20 cellular contexts compared by ENCODE assay signal in genomic region chr3:191336833-191337232, GRCh38. TPM values are rescaled to one million over a fixed set of nuclear protein-coding genes. Genes with fewer than 3 reads are reported as not detected.
DNase-seq lines count a peak whose midpoint lies in the region; ATAC-seq and TF ChIP-seq lines count a peak whose summit lies in the region.
"Had no signal": no experiment of that assay in that cellular context is flagged by ENCODE, and none has a peak within 500 bp of the region (broad histone marks: within the 10 kb centered on the region; RNA-seq: fewer than 3 reads in every experiment).

No MANE protein-coding gene starts in this region.

- TF ChIP-seq EP300 in ovary (IDR thresholded peaks at IDR 0.05) (no peak), upper lobe of left lung (IDR thresholded peaks at IDR 0.05) (no peak)

- H3K36me3 ChIP-seq in ovary (no peaks in the 10 kb centered on the region), upper lobe of left lung (no peaks in the 10 kb centered on the region)
- H3K36me3 ChIP-seq: BLaER1, spleen had no signal

- 45 to 73% (median 58%) methylated on average over 2 of the region's 2 CpGs for WGBS in ovary, 3 donors
- WGBS in upper lobe of left lung, 2 donors = 76 to 78% methylated on average over 2 of the region's 2 CpGs

- H3K4me3 Mint-ChIP-seq in IgD-negative memory B cell = peak overlapping the region; percentile 65 to 90 (median 78)
- H3K4me3 Mint-ChIP-seq in activated CD4-positive, alpha-beta memory T cell treated with anti-CD3 and anti-CD28 coated beads, Interleukin-2, amount 10 ng/mL, durations not matched to agents 7 days and 5 days = no peak overlapping the region
- H3K4me3 Mint-ChIP-seq: GM23338 had no signal

- no peak for TF ChIP-seq CTCF in ovary (IDR thresholded peaks at IDR 0.05)
- no peak for TF ChIP-seq CTCF in upper lobe of left lung (IDR thresholded peaks at IDR 0.05)

- H3K27me3 ChIP-seq in ovary = no peaks in the 10 kb centered on the region
- no peaks in the 10 kb centered on the region for H3K27me3 ChIP-seq in upper lobe of left lung
- H3K27me3 ChIP-seq: BLaER1, spleen had no signal

- no peak for TF ChIP-seq POLR2A in ovary (IDR thresholded peaks at IDR 0.05)
- TF ChIP-seq POLR2A in upper lobe of left lung (IDR thresholded peaks at IDR 0.05) = no peak

- no peaks in the 10 kb centered on the region for H3K27me3 Mint-ChIP-seq in IgD-negative memory B cell
- H3K27me3 Mint-ChIP-seq in activated CD4-positive, alpha-beta memory T cell treated with anti-CD3 and anti-CD28 coated beads, Interleukin-2, amount 10 ng/mL, durations not matched to agents 7 days and 5 days = no peaks in the 10 kb centered on the region

- CTCF ChIA-PET in activated CD4-positive, alpha-beta memory T cell treated with anti-CD3 and anti-CD28 coated beads, Interleukin-2, amount 10 ng/mL, durations not matched to agents 7 days and 5 days (lab: Charles Lee) = no interaction called here

- H3K4me3 ChIP-seq in ovary (no peak overlapping the region), upper lobe of left lung (no peak overlapping the region)
- H3K4me3 ChIP-seq: BLaER1, GM23338, spleen had no signal

- H3K4me1 Mint-ChIP-seq in IgD-negative memory B cell = peaks cover 74 to 89% (median 88%) of the 10 kb centered on the region in 3 donors
- peaks cover 2% of the 10 kb centered on the region for H3K4me1 Mint-ChIP-seq in activated CD4-positive, alpha-beta memory T cell treated with anti-CD3 and anti-CD28 coated beads, Interleukin-2, amount 10 ng/mL, durations not matched to agents 7 days and 5 days

- POLR2A ChIA-PET in activated CD4-positive, alpha-beta memory T cell treated with anti-CD3 and anti-CD28 coated beads, Interleukin-2, amount 10 ng/mL, durations not matched to agents 7 days and 5 days (lab: Charles Lee) = interaction anchor here (1.1 kb wide), 1 partner anchor 8 kb away, joined by 3 read pairs; no protein-coding TSS in a partner anchor

- H3K27ac Mint-ChIP-seq in IgD-negative memory B cell = peak overlapping the region; percentile 35 to 88 (median 43)
- H3K27ac Mint-ChIP-seq in activated CD4-positive, alpha-beta memory T cell treated with anti-CD3 and anti-CD28 coated beads, Interleukin-2, amount 10 ng/mL, durations not matched to agents 7 days and 5 days = no peak overlapping the region
- H3K27ac Mint-ChIP-seq: GM23338 had no signal

- H3K27ac ChIP-seq in ovary (no peak overlapping the region), upper lobe of left lung (no peak overlapping the region)
- H3K27ac ChIP-seq: BLaER1 had no signal

- H3K36me3 Mint-ChIP-seq in IgD-negative memory B cell = peaks cover 2% of the 10 kb centered on the region
- H3K36me3 Mint-ChIP-seq in activated CD4-positive, alpha-beta memory T cell treated with anti-CD3 and anti-CD28 coated beads, Interleukin-2, amount 10 ng/mL, durations not matched to agents 7 days and 5 days (ENCODE audit: low read depth) = no peaks in the 10 kb centered on the region

- intact Hi-C loops in sciatic nerve (cut with DNase I) (no loop called here), ovary (cut with DNase I) (no loop called here)

- H3K9me3 ChIP-seq in ovary (no peaks in the 10 kb centered on the region), upper lobe of left lung (no peaks in the 10 kb centered on the region)
- H3K9me3 ChIP-seq: BLaER1, spleen had no signal

- H3K9me3 Mint-ChIP-seq in IgD-negative memory B cell = no peaks in the 10 kb centered on the region
- H3K9me3 Mint-ChIP-seq in activated CD4-positive, alpha-beta memory T cell treated with anti-CD3 and anti-CD28 coated beads, Interleukin-2, amount 10 ng/mL, durations not matched to agents 7 days and 5 days = no peaks in the 10 kb centered on the region
- H3K9me3 Mint-ChIP-seq: GM23338 had no signal

- H3K4me1 ChIP-seq in ovary (ENCODE audit: insufficient read depth) (peaks cover 5% of the 10 kb centered on the region), upper lobe of left lung (peaks cover 27 to 38% (median 34%) of the 10 kb centered on the region in 4 donors)

- ATAC-seq in GM19035 (IDR thresholded peaks at IDR 0.05; ENCODE audit: unreplicated experiment) (peak; percentile 46), GM21786 (IDR thresholded peaks at IDR 0.05; ENCODE audit: unreplicated experiment) (peak; percentile 45), sciatic nerve (peak; percentile 20), GM19463 (IDR thresholded peaks at IDR 0.05; ENCODE audit: unreplicated experiment) (no peak), upper lobe of left lung (ENCODE audit: low FRiP score in 2 of 2) (no peak)
- ATAC-seq: GM23338 had no signal

- DNase-seq in sciatic nerve (ENCODE audit: low spot score) (no peak), ovary (no peak), upper lobe of left lung (no peak)
- DNase-seq in activated CD4-positive, alpha-beta memory T cell treated with anti-CD3 and anti-CD28 coated beads, Interleukin-2, amount 10 ng/mL, durations not matched to agents 7 days and 5 days = no peak
- DNase-seq: activated naive CD4-positive, alpha-beta T cell treated with Interleukin-2 at 50 U/mL for 16 hours; aorta; cerebellar nuclear complex; effector memory CD4-positive, alpha-beta T cell; glutamatergic neuron; NCI-H2029; NCI-H510A; spleen; trophoblast cell had no signal

RNA-seq across cellular contexts. Expression of gene UTS2B, which starts 6.5 kb away (rescaled TPM):
- polyA plus RNA-seq in IgD-negative memory B cell (4.2 TPM), ovary (under 1 TPM; 0.63 to 0.80 TPM)
- total RNA-seq in sciatic nerve (0.89 TPM), ovary (1 to 10 TPM in 1 of 7 donors, under 1 TPM in 6; 0.60 to 1.0 (median 0.94) TPM), upper lobe of left lung (under 1 TPM in 3 of 6 donors, not detected in 3; 0.37 to 0.98 (median 0.74) TPM)
- not detected for total RNA-seq in activated CD4-positive, alpha-beta memory T cell treated with anti-CD3 and anti-CD28 coated beads, Interleukin-2, amount 10 ng/mL, durations not matched to agents 7 days and 5 days
- total RNA-seq: GM23338, liver had no signal

RNA-seq across cellular contexts. Expression of gene CCDC50, which starts 7.6 kb away (rescaled TPM):
- polyA plus RNA-seq in IgD-negative memory B cell (98.9 TPM), ovary (10 to 100 TPM; 39.6 to 74.1 TPM)
- total RNA-seq in sciatic nerve (64.7 TPM), ovary (10 to 100 TPM; 70.1 to 85.9 (median 78.0) TPM), upper lobe of left lung (10 to 100 TPM; 54.7 to 99.8 (median 72.5) TPM)
- total RNA-seq in activated CD4-positive, alpha-beta memory T cell treated with anti-CD3 and anti-CD28 coated beads, Interleukin-2, amount 10 ng/mL, durations not matched to agents 7 days and 5 days = 10 to 100 TPM; 15.5 to 17.0 TPM

Comparison
In these comparisons a context has a peak if more than half of its experiments do, and no peak if none do; other contexts are left out.
1. ATAC-seq: peak in GM19035 (single experiment), GM21786 (single experiment) and sciatic nerve (single experiment); none in GM19463 (single experiment) and upper lobe of left lung (0 of 2).